6 cellular contexts compared by ENCODE assay signal in the genomic region with DNA sequence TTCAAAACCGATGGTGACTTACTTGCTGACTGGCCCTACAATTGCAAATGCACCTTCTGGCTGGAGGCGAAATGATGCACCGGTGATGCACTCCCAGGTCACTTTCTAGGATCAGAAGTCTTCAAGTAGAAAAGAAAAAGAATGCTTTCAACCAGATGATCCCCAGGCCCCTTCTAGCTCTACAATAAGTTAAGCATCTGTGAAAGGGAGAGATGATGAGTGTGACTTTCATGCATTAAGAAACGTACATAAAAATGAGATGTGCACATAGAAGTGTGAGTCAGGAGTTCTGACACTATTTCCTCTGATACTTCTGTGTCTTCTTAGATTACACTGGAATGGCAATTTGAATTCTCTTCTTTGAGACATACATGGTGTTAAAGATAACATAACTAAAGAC. TPM values are rescaled to one million over a fixed set of nuclear protein-coding genes. Genes with fewer than 3 reads are reported as not detected.
"Had no signal": no experiment of that assay in that cellular context is flagged by ENCODE, and none has a peak within 500 bp of the region (broad histone marks: within the 10 kb centered on the region; RNA-seq: fewer than 3 reads in every experiment).

No MANE protein-coding gene starts in this region.

RNA-seq across cellular contexts. Expression of a gene that starts 42.8 kb away (rescaled TPM):
- total RNA-seq: M059J, PC-3, Peyer's patch, Right ventricle myocardium inferior, SJCRH30, SK-MEL-5 had no signal
